In genomic region chr19:52825765-52826164, GRCh38 we compare ENCODE assay signal across 6 cellular contexts.
"Had no signal": no experiment of that assay in that cellular context is flagged by ENCODE, and none has a peak within 500 bp of the region (broad histone marks: within the 10 kb centered on the region; RNA-seq: fewer than 3 reads in every experiment).

No MANE protein-coding gene starts in this region.

- FAIRE-seq: HepG2, HTR-8/SVneo had no signal

- DNase-seq: IMR-90, KBM-7, KG1 had no signal

- H3K27ac ChIP-seq: HL-60 had no signal

- ATAC-seq: HepG2 had no signal
